Comparison of ENCODE assay signal across 1 cellular context in the genomic region with DNA sequence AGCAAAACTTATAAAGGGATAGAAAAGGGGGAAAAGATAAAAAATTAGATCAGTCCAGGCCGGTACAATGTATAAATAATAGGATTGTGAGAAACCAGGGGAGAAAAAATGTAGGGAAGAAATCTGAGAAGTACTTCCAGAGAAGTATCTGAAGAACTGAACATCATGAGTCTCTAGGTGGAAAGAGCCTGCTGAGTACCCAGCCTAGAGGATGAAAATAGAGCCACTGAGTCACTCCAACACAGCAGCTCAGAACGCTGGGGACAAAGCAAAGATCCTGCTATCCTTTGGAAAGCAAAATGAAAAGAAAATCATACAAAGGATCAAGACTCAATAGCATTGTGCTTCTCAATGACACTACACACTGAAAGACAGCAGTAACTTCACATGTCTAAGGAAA.
TF ChIP-seq lines count a peak whose summit lies in the region.

No MANE protein-coding gene starts in this region.

TF ChIP-seq in WTC11, 78 proteins besides CTCF, POLR2A, EP300 and RAD21:
- TF ChIP-seq FOXK1 (CRISPR knock-in tag; IDR thresholded peaks at IDR 0.05), result no peak
- no peak for TF ChIP-seq ZNF138 (CRISPR knock-in tag; conservative IDR thresholded peaks at IDR 0.05)
- no peak for TF ChIP-seq NFYB (CRISPR knock-in tag; conservative IDR thresholded peaks at IDR 0.05; ENCODE audit: low read depth)
- no peak for TF ChIP-seq IRF2 (CRISPR knock-in tag; IDR thresholded peaks at IDR 0.05; ENCODE audit: borderline replicate concordance, low read depth)
- TF ChIP-seq TP53 (CRISPR knock-in tag; IDR thresholded peaks at IDR 0.05), result no peak
- no peak for TF ChIP-seq ZNF263 (CRISPR knock-in tag; IDR thresholded peaks at IDR 0.05; ENCODE audit: low read depth)
- no peak for TF ChIP-seq NR1H2 (CRISPR knock-in tag; IDR thresholded peaks at IDR 0.05)
- TF ChIP-seq, protein P1, sequence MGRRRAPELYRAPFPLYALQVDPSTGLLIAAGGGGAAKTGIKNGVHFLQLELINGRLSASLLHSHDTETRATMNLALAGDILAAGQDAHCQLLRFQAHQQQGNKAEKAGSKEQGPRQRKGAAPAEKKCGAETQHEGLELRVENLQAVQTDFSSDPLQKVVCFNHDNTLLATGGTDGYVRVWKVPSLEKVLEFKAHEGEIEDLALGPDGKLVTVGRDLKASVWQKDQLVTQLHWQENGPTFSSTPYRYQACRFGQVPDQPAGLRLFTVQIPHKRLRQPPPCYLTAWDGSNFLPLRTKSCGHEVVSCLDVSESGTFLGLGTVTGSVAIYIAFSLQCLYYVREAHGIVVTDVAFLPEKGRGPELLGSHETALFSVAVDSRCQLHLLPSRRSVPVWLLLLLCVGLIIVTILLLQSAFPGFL (CRISPR knock-in tag; IDR thresholded peaks at IDR 0.05; ENCODE audit: borderline replicate concordance), result no peak
